Comparison of ENCODE assay signal across 32 cellular contexts in the genomic region with DNA sequence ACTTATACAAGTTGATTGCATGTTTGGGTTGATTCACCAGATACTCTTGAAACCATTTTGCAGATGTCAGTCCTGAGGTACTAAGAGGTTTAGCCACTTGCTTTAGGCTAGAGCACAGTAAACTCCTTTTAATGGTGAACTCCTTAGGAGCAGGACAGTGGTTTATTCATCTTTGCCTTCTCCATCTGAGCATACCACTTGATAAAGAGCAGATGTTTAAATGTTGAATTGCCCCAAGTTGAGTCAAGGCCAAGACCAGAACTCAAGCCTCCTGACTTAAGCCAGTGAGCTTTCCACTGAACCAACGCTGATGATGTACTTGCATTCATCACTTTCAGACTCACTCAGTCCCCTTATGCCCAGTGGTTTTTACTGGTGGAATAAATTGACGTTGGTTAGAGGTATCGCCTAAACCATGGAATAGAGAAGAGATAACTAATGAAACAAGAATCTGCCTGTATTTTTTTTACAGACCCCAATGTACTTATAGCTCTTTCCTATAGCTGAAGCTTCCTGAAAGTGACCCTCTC. TPM values are rescaled to one million over a fixed set of nuclear protein-coding genes. Genes with fewer than 3 reads are reported as not detected.
A peak's percentile ranks its signal among the peaks of the same experiment; 100 is the strongest.
DNase-seq lines count a peak whose midpoint lies in the region; ATAC-seq and TF ChIP-seq lines count a peak whose summit lies in the region.
"Had no signal": no experiment of that assay in that cellular context is flagged by ENCODE, and none has a peak within 500 bp of the region (broad histone marks: within the 10 kb centered on the region; RNA-seq: fewer than 3 reads in every experiment).

No MANE protein-coding gene starts in this region.

- H3K27ac ChIP-seq in neuronal stem cell (replicated peaks; ENCODE audit: low read length): no peak overlapping the region
- H3K27ac ChIP-seq in upper lobe of left lung: no peak overlapping the region
- H3K27ac ChIP-seq: ascending aorta, cardiac muscle cell, coronary artery, gastroesophageal sphincter, hepatocyte, KMS-11, neural progenitor cell, right lobe of liver had no signal

- peaks cover 9 to 57% of the 10 kb centered on the region in 2 donors for H3K36me3 Mint-ChIP-seq in activated naive CD4-positive, alpha-beta T cell treated with anti-CD3 and anti-CD28 coated beads, Interleukin-2, amount 50 U/mL, for 72 hours
- peaks cover 27% of the 10 kb centered on the region for H3K36me3 Mint-ChIP-seq in activated T-helper 17 cell treated with anti-CD3 and anti-CD28 coated beads, Interleukin-2, amount 50 U/mL, for 72 hours (ENCODE audit: low read depth)
- H3K36me3 Mint-ChIP-seq: neural progenitor cell, WTC11 had no signal

- no peak overlapping the region for H2BK5ac ChIP-seq in neuronal stem cell (ENCODE audit: low read length)

- H2AK5ac ChIP-seq in neuronal stem cell (ENCODE audit: low read depth, low read length): no peak overlapping the region

- H3K14ac ChIP-seq in neuronal stem cell (ENCODE audit: low read length): no peak overlapping the region

- H3K27ac Mint-ChIP-seq in activated naive CD4-positive, alpha-beta T cell treated with anti-CD3 and anti-CD28 coated beads, Interleukin-2, amount 50 U/mL, for 72 hours: peak overlapping the region in 1 of 2 donors; percentile 5
- peak overlapping the region; percentile 61 for H3K27ac Mint-ChIP-seq in activated T-helper 17 cell treated with anti-CD3 and anti-CD28 coated beads, Interleukin-2, amount 50 U/mL, for 72 hours
- H3K27ac Mint-ChIP-seq: activated CD8-positive, alpha-beta T cell treated with anti-CD3 and anti-CD28 coated beads, Interleukin-2, amount 10 ng/mL, durations not matched to agents 7 days and 5 days; effector memory CD8-positive, alpha-beta T cell; neural progenitor cell; WTC11 had no signal

- no peaks in the 10 kb centered on the region for H3K9me3 Mint-ChIP-seq in activated naive CD4-positive, alpha-beta T cell treated with anti-CD3 and anti-CD28 coated beads, Interleukin-2, amount 50 U/mL, for 72 hours
- no peaks in the 10 kb centered on the region for H3K9me3 Mint-ChIP-seq in activated T-helper 17 cell treated with anti-CD3 and anti-CD28 coated beads, Interleukin-2, amount 50 U/mL, for 72 hours
- H3K9me3 Mint-ChIP-seq: effector memory CD8-positive, alpha-beta T cell; neural progenitor cell; WTC11 had no signal

- peak; percentile 26 to 75 for ATAC-seq in activated naive CD4-positive, alpha-beta T cell treated with anti-CD3 and anti-CD28 coated beads, Interleukin-2, amount 50 U/mL, for 72 hours
- ATAC-seq in activated T-helper 17 cell treated with anti-CD3 and anti-CD28 coated beads, Interleukin-2, amount 50 U/mL, for 72 hours (replicated peaks): peak; percentile 72
- no peak for ATAC-seq in GM19035 (IDR thresholded peaks at IDR 0.05; ENCODE audit: unreplicated experiment)
- no peak for ATAC-seq in upper lobe of left lung (ENCODE audit: low FRiP score in 2 of 2)
- ATAC-seq: activated CD8-positive, alpha-beta T cell treated with anti-CD3 and anti-CD28 coated beads, Interleukin-2, amount 10 ng/mL, durations not matched to agents 7 days and 5 days; effector memory CD8-positive, alpha-beta T cell; esophagus mucosa; left colon; right lobe of liver; WTC11 had no signal

- H3K9me3 ChIP-seq in neuronal stem cell (replicated peaks in 1 of 2; ENCODE audit: control insufficient read depth in 2 of 2, insufficient read depth in 1 of 2, low read depth in 1 of 2, low read length in 2 of 2): no peaks in the 10 kb centered on the region
- no peaks in the 10 kb centered on the region for H3K9me3 ChIP-seq in upper lobe of left lung
- H3K9me3 ChIP-seq: ascending aorta, gastroesophageal sphincter, right lobe of liver had no signal

- no peak for DNase-seq in activated naive CD4-positive, alpha-beta T cell treated with anti-CD3 and anti-CD28 coated beads, Interleukin-2, amount 50 U/mL, for 72 hours (ENCODE audit: low spot score in 2 of 2)
- DNase-seq in activated naive CD4-positive, alpha-beta T cell treated with anti-CD3 and anti-CD28 coated beads, Interleukin-2, amount 50 U/mL, for 16 hours: no peak
- DNase-seq in neuronal stem cell (ENCODE audit: low spot score) (no peak), NCI-H226 (no peak), upper lobe of left lung (no peak)
- DNase-seq: activated T-cell treated with anti-CD3 and anti-CD28 coated beads for 4 hours; C1 segment of cervical spinal cord; COR-L47; DMS79; effector memory CD8-positive, alpha-beta T cell; GF-D8; left colon; NCI-H1417 treated with DMSO at 0.1 percent for 48 hours; NCI-H2081; NCI-H345; right lobe of liver; SIG-M5; stimulated activated CD4-positive, alpha-beta T cell treated with anti-CD3 and anti-CD28 coated beads, Interleukin-4, amount 100 ng/mL, for 24 hours; stimulated activated naive CD4-positive, alpha-beta T cell treated with Interleukin-2 at 50 U/mL for 16 hours; T1000 had no signal

- no peaks in the 10 kb centered on the region for H3K27me3 Mint-ChIP-seq in activated T-helper 17 cell treated with anti-CD3 and anti-CD28 coated beads, Interleukin-2, amount 50 U/mL, for 72 hours
- H3K27me3 Mint-ChIP-seq: effector memory CD8-positive, alpha-beta T cell had no signal

- peak overlapping the region; percentile 23 for H2AFZ ChIP-seq in neuronal stem cell (ENCODE audit: low read length)
- H2AFZ ChIP-seq: hepatocyte, neural progenitor cell had no signal

- no peak overlapping the region for H2BK120ac ChIP-seq in neuronal stem cell (ENCODE audit: low read depth, low read length)

- TF ChIP-seq EP300 in upper lobe of left lung (IDR thresholded peaks at IDR 0.05): no peak

- no CpG with 5 or more reads among the region's 3 CpGs for WGBS in neuronal stem cell (ENCODE audit: extremely low coverage in 2 of 2, insufficient read length in 2 of 2, insufficient replicate concordance in 1 of 2), 2 donors
- 91 to 100% methylated on average over 3 of the region's 3 CpGs for WGBS in upper lobe of left lung, 2 donors

- H3K4me1 ChIP-seq in neuronal stem cell (ENCODE audit: control insufficient read depth in 2 of 2, insufficient read depth in 1 of 2, low read depth in 1 of 2, low read length in 2 of 2) (peaks cover 3 to 8% of the 10 kb centered on the region in 2 donors), upper lobe of left lung (no peaks in the 10 kb centered on the region)
- H3K4me1 ChIP-seq: ascending aorta, neural progenitor cell, right lobe of liver had no signal

- H3K79me1 ChIP-seq in neuronal stem cell (ENCODE audit: low read depth, low read length): no peaks in the 10 kb centered on the region

- no peak for TF ChIP-seq CTCF in upper lobe of left lung (IDR thresholded peaks at IDR 0.05)

- H3K4me3 Mint-ChIP-seq in activated T-helper 17 cell treated with anti-CD3 and anti-CD28 coated beads, Interleukin-2, amount 50 U/mL, for 72 hours: peak overlapping the region; percentile 11
- H3K4me3 Mint-ChIP-seq: activated CD8-positive, alpha-beta T cell treated with anti-CD3 and anti-CD28 coated beads, Interleukin-2, amount 10 ng/mL, durations not matched to agents 7 days and 5 days; effector memory CD8-positive, alpha-beta T cell; neural progenitor cell; WTC11 had no signal

- no peak overlapping the region for H4K91ac ChIP-seq in neuronal stem cell (ENCODE audit: low read depth, low read length, poor library complexity)

- H3K18ac ChIP-seq in neuronal stem cell (ENCODE audit: low read length): no peak overlapping the region

- H2BK12ac ChIP-seq in neuronal stem cell (ENCODE audit: low read length): no peak overlapping the region

- no peaks in the 10 kb centered on the region for H3K27me3 ChIP-seq in neuronal stem cell (ENCODE audit: control insufficient read depth in 3 of 3, insufficient read depth in 3 of 3, low read depth in 1 of 3, low read length in 3 of 3)
- H3K27me3 ChIP-seq in upper lobe of left lung: no peaks in the 10 kb centered on the region
- H3K27me3 ChIP-seq: ascending aorta, cardiac muscle cell, gastroesophageal sphincter, hepatocyte, neural progenitor cell, right lobe of liver had no signal

- no peak for TF ChIP-seq POLR2A in upper lobe of left lung (IDR thresholded peaks at IDR 0.05)

- no peak overlapping the region for H3K23ac ChIP-seq in neuronal stem cell (ENCODE audit: low read depth, low read length, poor library complexity)

- H3K9ac ChIP-seq in neuronal stem cell (ENCODE audit: low read depth, low read length, poor library complexity): no peak overlapping the region
- H3K9ac ChIP-seq: KMS-11, neural progenitor cell had no signal

- no peak overlapping the region for H3K4ac ChIP-seq in neuronal stem cell (ENCODE audit: low read length)

- H3K4me3 ChIP-seq in neuronal stem cell (ENCODE audit: low read length in 2 of 2) (no peak overlapping the region), upper lobe of left lung (no peak overlapping the region)
- H3K4me3 ChIP-seq: ascending aorta, cardiac muscle cell, coronary artery, gastroesophageal sphincter, hepatocyte, neural progenitor cell, right lobe of liver had no signal

- no peak overlapping the region for H3K4me2 ChIP-seq in neuronal stem cell (ENCODE audit: insufficient read depth, low read length, poor library complexity, severe bottlenecking)
- H3K4me2 ChIP-seq: hepatocyte, KMS-11, neural progenitor cell had no signal

- H4K8ac ChIP-seq in neuronal stem cell (ENCODE audit: low read depth, low read length): no peak overlapping the region

- peaks cover 47% of the 10 kb centered on the region for H3K4me1 Mint-ChIP-seq in activated T-helper 17 cell treated with anti-CD3 and anti-CD28 coated beads, Interleukin-2, amount 50 U/mL, for 72 hours

- no peak overlapping the region for H2BK15ac ChIP-seq in neuronal stem cell (ENCODE audit: low read length)

- H3K36me3 ChIP-seq in neuronal stem cell (replicated peaks in 1 of 2; ENCODE audit: control insufficient read depth in 2 of 2, insufficient read depth in 2 of 2, low read length in 2 of 2) (no peaks in the 10 kb centered on the region), upper lobe of left lung (no peaks in the 10 kb centered on the region)
- H3K36me3 ChIP-seq: ascending aorta, cardiac muscle cell, gastroesophageal sphincter, neural progenitor cell, right lobe of liver had no signal

RNA-seq across cellular contexts. Expression of a gene that starts 7.5 kb away (rescaled TPM):
- total RNA-seq in activated naive CD4-positive, alpha-beta T cell treated with anti-CD3 and anti-CD28 coated beads, Interleukin-2, amount 50 U/mL, for 72 hours: 10 to 100 TPM; 43.3 to 66.9 TPM
- total RNA-seq in activated T-helper 17 cell treated with anti-CD3 and anti-CD28 coated beads, Interleukin-2, amount 50 U/mL, for 72 hours: 10 to 100 TPM; 52.9 to 58.4 TPM
- not detected for polyA plus RNA-seq in neuronal stem cell (2013, experiment 1 of 2)
- not detected for polyA plus RNA-seq in neuronal stem cell (2013, experiment 2 of 2)
- 10 to 100 TPM in 3 of 6 donors, 1 to 10 TPM in 3; 5.6 to 14.5 (median 10.6) TPM for total RNA-seq in upper lobe of left lung
- total RNA-seq: ascending aorta, WTC11 had no signal
- polyA plus RNA-seq: cardiac muscle cell had no signal

Comparison
In these comparisons a context has a peak if more than half of its experiments do, and no peak if none do; other contexts are left out.
1. ATAC-seq: peak in activated naive CD4-positive, alpha-beta T cell treated with anti-CD3 and anti-CD28 coated beads, Interleukin-2, amount 50 U/mL, for 72 hours (2 of 2) and activated T-helper 17 cell treated with anti-CD3 and anti-CD28 coated beads, Interleukin-2, amount 50 U/mL, for 72 hours (single experiment); none in GM19035 (single experiment) and upper lobe of left lung (0 of 2).